Comparison of ENCODE assay signal across 9 cellular contexts in the genomic region with DNA sequence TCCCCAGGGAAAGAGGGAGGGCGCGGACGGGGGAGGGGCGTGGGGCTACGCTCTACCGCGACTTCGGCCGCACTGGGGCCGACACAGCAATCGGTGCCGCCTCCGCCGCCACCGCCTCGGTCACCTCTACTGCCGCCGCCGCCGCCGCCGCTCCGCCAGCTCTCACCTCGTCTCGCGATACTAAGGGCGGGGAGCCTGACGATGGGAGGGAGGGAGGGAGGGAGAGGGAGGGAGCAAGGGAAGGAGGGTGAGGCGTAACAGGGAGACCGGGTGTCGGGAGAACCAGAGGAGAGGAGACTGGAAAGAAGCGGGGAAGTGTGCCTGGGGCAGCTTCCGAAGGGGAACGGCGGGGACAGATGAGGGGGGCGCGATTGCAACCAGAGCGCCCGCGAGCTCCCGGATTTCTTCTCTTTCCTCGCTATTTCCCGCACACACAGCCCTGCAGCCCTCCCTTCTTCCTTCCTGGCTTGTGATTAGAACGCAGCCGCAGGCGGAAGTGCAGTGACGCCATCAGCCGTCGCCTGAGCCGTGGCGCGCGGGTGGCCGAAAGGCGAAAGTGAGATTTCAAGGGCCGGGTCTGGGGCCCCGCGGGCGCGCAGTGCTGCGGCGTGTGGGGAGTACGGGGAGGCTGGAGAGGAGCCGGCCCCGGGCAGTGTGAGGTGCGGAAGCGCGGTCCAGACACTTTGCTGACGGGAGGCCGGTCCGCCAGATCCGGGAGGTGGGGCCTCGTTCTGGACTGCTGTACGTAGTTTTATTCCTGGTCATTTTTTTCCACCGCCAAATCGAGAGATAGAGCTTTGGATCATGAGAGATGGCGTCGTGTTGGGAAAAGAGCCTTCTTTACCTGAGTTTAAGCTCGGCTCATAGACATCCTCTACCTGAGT. TPM values are rescaled to one million over a fixed set of nuclear protein-coding genes. Genes with fewer than 3 reads are reported as not detected.
DNase-seq lines count a peak whose midpoint lies in the region; ATAC-seq, FAIRE-seq and TF ChIP-seq lines count a peak whose summit lies in the region.
"Had no signal": no experiment of that assay in that cellular context is flagged by ENCODE, and none has a peak within 500 bp of the region (broad histone marks: within the 10 kb centered on the region; RNA-seq: fewer than 3 reads in every experiment).

A gene with protein sequence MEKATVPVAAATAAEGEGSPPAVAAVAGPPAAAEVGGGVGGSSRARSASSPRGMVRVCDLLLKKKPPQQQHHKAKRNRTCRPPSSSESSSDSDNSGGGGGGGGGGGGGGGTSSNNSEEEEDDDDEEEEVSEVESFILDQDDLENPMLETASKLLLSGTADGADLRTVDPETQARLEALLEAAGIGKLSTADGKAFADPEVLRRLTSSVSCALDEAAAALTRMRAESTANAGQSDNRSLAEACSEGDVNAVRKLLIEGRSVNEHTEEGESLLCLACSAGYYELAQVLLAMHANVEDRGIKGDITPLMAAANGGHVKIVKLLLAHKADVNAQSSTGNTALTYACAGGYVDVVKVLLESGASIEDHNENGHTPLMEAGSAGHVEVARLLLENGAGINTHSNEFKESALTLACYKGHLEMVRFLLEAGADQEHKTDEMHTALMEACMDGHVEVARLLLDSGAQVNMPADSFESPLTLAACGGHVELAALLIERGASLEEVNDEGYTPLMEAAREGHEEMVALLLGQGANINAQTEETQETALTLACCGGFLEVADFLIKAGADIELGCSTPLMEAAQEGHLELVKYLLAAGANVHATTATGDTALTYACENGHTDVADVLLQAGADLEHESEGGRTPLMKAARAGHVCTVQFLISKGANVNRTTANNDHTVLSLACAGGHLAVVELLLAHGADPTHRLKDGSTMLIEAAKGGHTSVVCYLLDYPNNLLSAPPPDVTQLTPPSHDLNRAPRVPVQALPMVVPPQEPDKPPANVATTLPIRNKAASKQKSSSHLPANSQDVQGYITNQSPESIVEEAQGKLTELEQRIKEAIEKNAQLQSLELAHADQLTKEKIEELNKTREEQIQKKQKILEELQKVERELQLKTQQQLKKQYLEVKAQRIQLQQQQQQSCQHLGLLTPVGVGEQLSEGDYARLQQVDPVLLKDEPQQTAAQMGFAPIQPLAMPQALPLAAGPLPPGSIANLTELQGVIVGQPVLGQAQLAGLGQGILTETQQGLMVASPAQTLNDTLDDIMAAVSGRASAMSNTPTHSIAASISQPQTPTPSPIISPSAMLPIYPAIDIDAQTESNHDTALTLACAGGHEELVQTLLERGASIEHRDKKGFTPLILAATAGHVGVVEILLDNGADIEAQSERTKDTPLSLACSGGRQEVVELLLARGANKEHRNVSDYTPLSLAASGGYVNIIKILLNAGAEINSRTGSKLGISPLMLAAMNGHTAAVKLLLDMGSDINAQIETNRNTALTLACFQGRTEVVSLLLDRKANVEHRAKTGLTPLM (N-terminal part only) (minus strand): TSS at position 131 of the 884 bp plus-strand sequence. CDS start 130 bp downstream, at position 1.

- H3K4me2 ChIP-seq in keratinocyte (ENCODE audit: control insufficient read depth, extremely low read depth, insufficient read depth, low read depth, low read length): peak within 1 kb of the TSS; percentile 77

- DNase-seq in AG10803 (ENCODE audit: low read depth) (peak; percentile 91), NCI-H446 (lab: John Stamatoyannopoulos, UW) (peak; percentile 85 to 88), cerebellar cortex (ENCODE audit: low spot score) (peak; percentile 93), keratinocyte (ENCODE audit: low read depth, low spot score) (peak; percentile 48)
- peak; percentile 72 to 86 for DNase-seq in stimulated activated CD4-positive, alpha-beta T cell treated with anti-CD3 and anti-CD28 coated beads, Interleukin-15, amount 100 ng/mL, for 1 hour (ENCODE audit: low read depth in 1 of 2, low spot score in 1 of 2)

- H3K4me1 ChIP-seq in keratinocyte (ENCODE audit: control insufficient read depth, extremely low read depth, insufficient read depth, low read length): peaks cover 17% of the 10 kb centered on the region

- peak; percentile 5 for FAIRE-seq in keratinocyte (lab: Jason Lieb, UNC)
- FAIRE-seq: endometrium had no signal

- peak within 1 kb of the TSS; percentile 92 for H3K9ac ChIP-seq in keratinocyte (ENCODE audit: control insufficient read depth, extremely low read depth, insufficient read depth, low read length)

- no peaks in the 10 kb centered on the region for H3K9me1 ChIP-seq in keratinocyte (ENCODE audit: control insufficient read depth, extremely low read depth, insufficient read depth, low read length)

- H3K4me3 ChIP-seq in AG10803 (ENCODE audit: low read length): peak within 1 kb of the TSS; percentile 90
- H3K4me3 ChIP-seq in keratinocyte (ENCODE audit: control insufficient read depth in 2 of 3, extremely low read depth in 1 of 3, insufficient read depth in 2 of 3, low read depth in 1 of 3, low read length in 3 of 3): peak within 1 kb of the TSS; percentile 60 to 98 (median 93)

- H3K27me3 ChIP-seq in keratinocyte (ENCODE audit: control insufficient read depth, extremely low read depth, insufficient read depth, low read length): no peaks in the 10 kb centered on the region

- peaks cover 60% of the 10 kb centered on the region for H3K79me2 ChIP-seq in keratinocyte (ENCODE audit: control insufficient read depth, insufficient read depth, low read length)

- no peak for TF ChIP-seq CTCF in AG10803 (conservative IDR thresholded peaks at IDR 0.05; ENCODE audit: low read length)
- TF ChIP-seq CTCF in keratinocyte (optimal IDR thresholded peaks at IDR 0.05 in 1 of 3, IDR thresholded peaks at IDR 0.05 in 1 of 3, conservative IDR thresholded peaks at IDR 0.05 in 1 of 3; ENCODE audit: extremely low read depth in 1 of 3, insufficient read depth in 2 of 3, low read length in 3 of 3): no peak

- ATAC-seq in GM19025 (IDR thresholded peaks at IDR 0.05; ENCODE audit: low read depth, unreplicated experiment) (peak; percentile 73), HG03342 (IDR thresholded peaks at IDR 0.05; ENCODE audit: unreplicated experiment) (peak; percentile 78)
- ATAC-seq in activated CD4-positive, CD25-positive, alpha-beta regulatory T cell treated with anti-CD3 and anti-CD28 coated beads, Interleukin-2, amount 50 U/mL, for 24 hours: peak; percentile 76 to 78

- H3K36me3 ChIP-seq in keratinocyte (ENCODE audit: control insufficient read depth in 2 of 2, extremely low read depth in 1 of 2, insufficient read depth in 2 of 2, low read length in 2 of 2): peaks cover 0 to 2% of the 10 kb centered on the region in 2 experiments

- peak within 1 kb of the TSS; percentile 96 for H3K27ac ChIP-seq in keratinocyte (ENCODE audit: control insufficient read depth, insufficient read depth, low read length)

- dilution Hi-C loops in keratinocyte (cut with MboI; ENCODE audit: extremely low pct_ligation_motif_present, low sequenced_read_pairs): no loop called here

- peak within 1 kb of the TSS; percentile 91 for H2AFZ ChIP-seq in keratinocyte (ENCODE audit: control insufficient read depth, low read length)

- H4K20me1 ChIP-seq in keratinocyte (ENCODE audit: control insufficient read depth, extremely low read depth, insufficient read depth, low read length): peaks cover 6% of the 10 kb centered on the region

- no peaks in the 10 kb centered on the region for H3K9me3 ChIP-seq in keratinocyte (ENCODE audit: control insufficient read depth, low read depth, low read length)

RNA-seq across cellular contexts. Expression of the gene that starts here (rescaled TPM):
- 51.5 to 53.4 TPM (median 53.0 TPM) in 3 replicates for polyA plus RNA-seq in keratinocyte
- polyA plus RNA-seq in keratinocyte (2011; ENCODE audit: low read depth): 169 TPM
- polyA plus RNA-seq in keratinocyte (2011; cell fraction: cytosol; rRNA removed): 25.8 and 42.9 TPM in 2 replicates
- 84.4 and 90.8 TPM in 2 replicates for polyA plus RNA-seq in keratinocyte (2011; cell fraction: nucleus; rRNA removed)
- 31.1 and 32.7 TPM in 2 replicates for polyA plus RNA-seq in keratinocyte (2012; ENCODE audit: low replicate concordance)
- polyA minus RNA-seq in keratinocyte: 62.0 to 139 TPM (median 128 TPM) in 3 replicates
- polyA minus RNA-seq in keratinocyte (2011; cell fraction: cytosol; rRNA and poly(A)+ RNA removed): 66.6 TPM
- 102 and 196 TPM in 2 replicates for polyA minus RNA-seq in keratinocyte (2011; cell fraction: nucleus; rRNA and poly(A)+ RNA removed)

Comparison
In these comparisons a context has a peak if more than half of its experiments do, and no peak if none do; other contexts are left out.
1. Peak in every context shown above with its lines: DNase-seq, ATAC-seq, H3K4me3 ChIP-seq and H3K27ac ChIP-seq.